34 cellular contexts compared by ENCODE assay signal in genomic region chr5:11056560-11056959, GRCh38.
"Had no signal": no experiment of that assay in that cellular context is flagged by ENCODE, and none has a peak within 500 bp of the region (broad histone marks: within the 10 kb centered on the region; RNA-seq: fewer than 3 reads in every experiment).

No MANE protein-coding gene starts in this region.

- H3K4me3 ChIP-seq: adrenal gland, body of pancreas, breast epithelium had no signal

- H3K27ac ChIP-seq: adrenal gland, body of pancreas, brain microvascular endothelial cell, breast epithelium, VCaP had no signal

- ATAC-seq: activated CD8-positive, alpha-beta T cell treated with anti-CD3 and anti-CD28 coated beads for 36 hours; activated naive CD4-positive, alpha-beta T cell treated with anti-CD3 and anti-CD28 coated beads, Interleukin-2, amount 50 U/mL, for 72 hours; activated T-cell treated with anti-CD3 and anti-CD28 coated beads, Interleukin-2, amount 50 U/mL, for 4 hours; activated T-cell treated with anti-CD3 and anti-CD28 coated beads, Interleukin-2, amount 50 U/mL, for 72 hours; activated T-helper 17 cell treated with anti-CD3 and anti-CD28 coated beads, Interleukin-2, amount 50 U/mL, for 72 hours; body of pancreas had no signal

- FAIRE-seq: astrocyte, TTC549 had no signal

- DNase-seq: activated B cell treated with CpG ODN at 0.5 μM for 24 hours; activated CD4-positive, alpha-beta memory T cell treated with anti-CD3 and anti-CD28 coated beads for 36 hours; activated CD4-positive, alpha-beta T cell treated with anti-CD3 and anti-CD28 coated beads for 4 hours; activated CD4-positive, alpha-beta T cell treated with anti-CD3 and anti-CD28 coated beads, Interleukin-2, amount 10 ng/mL, durations not matched to agents 24 days and 14 days; activated CD4-positive, alpha-beta T cell treated with anti-CD3 and anti-CD28 coated beads, Interleukin-2, amount 50 U/mL, for 1 hour; activated CD4-positive, alpha-beta T cell treated with anti-CD3 and anti-CD28 coated beads, Interleukin-2, amount 50 U/mL, for 4 hours; activated CD4-positive, CD25-positive, alpha-beta regulatory T cell treated with anti-CD3 and anti-CD28 coated beads, Interleukin-2, amount 50 U/mL, for 72 hours; activated CD8-positive, alpha-beta memory T cell treated with anti-CD3 and anti-CD28 coated beads, Interleukin-2, amount 50 U/mL, for 4 hours; activated CD8-positive, alpha-beta T cell treated with anti-CD3 and anti-CD28 coated beads for 36 hours; activated effector memory CD4-positive, alpha-beta T cell treated with anti-CD3 and anti-CD28 coated beads, Interleukin-2, amount 50 U/mL, for 16 hours; activated gamma-delta T cell treated with Interleukin-2 at 50 U/mL for 16 hours; activated naive CD4-positive, alpha-beta T cell; activated naive CD4-positive, alpha-beta T cell treated with anti-CD3 and anti-CD28 coated beads for 36 hours; activated naive CD4-positive, alpha-beta T cell treated with anti-CD3 and anti-CD28 coated beads, Interleukin-2, amount 50 U/mL, for 16 hours; activated naive CD8-positive, alpha-beta T cell treated with anti-CD3 and anti-CD28 coated beads for 36 hours; activated T-cell treated with anti-CD3 and anti-CD28 coated beads for 4 hours; activated T-cell treated with anti-CD3 and anti-CD28 coated beads, Interleukin-2, amount 50 U/mL, for 1 hour; activated T-cell treated with anti-CD3 and anti-CD28 coated beads, Interleukin-2, amount 50 U/mL, for 4 hours; activated T-cell treated with anti-CD3 and anti-CD28 coated beads, Interleukin-2, amount 50 U/mL, for 72 hours; adrenal gland; amniotic stem cell; aorta; body of pancreas; brain microvascular endothelial cell; central memory CD4-positive, alpha-beta T cell; T-helper 1 cell; T-helper 2 cell; T-helper 9 cell had no signal

- H3K9me3 ChIP-seq: adrenal gland, body of pancreas, breast epithelium had no signal

- H3K4me1 ChIP-seq: adrenal gland, body of pancreas, breast epithelium had no signal

- H3K27me3 ChIP-seq: adrenal gland, body of pancreas, brain microvascular endothelial cell, breast epithelium had no signal

- H3K36me3 ChIP-seq: adrenal gland, brain microvascular endothelial cell, breast epithelium had no signal
